In genomic region chr20:17593902-17594301, GRCh38 we compare ENCODE assay signal across 1 cellular context.
A peak's percentile ranks its signal among the peaks of the same experiment; 100 is the strongest.
TF ChIP-seq lines count a peak whose summit lies in the region.

No MANE protein-coding gene starts in this region.

TF ChIP-seq in HEK293, 187 proteins besides CTCF, POLR2A, EP300 and RAD21 (continued from another document):
- TF ChIP-seq, protein P1, sequence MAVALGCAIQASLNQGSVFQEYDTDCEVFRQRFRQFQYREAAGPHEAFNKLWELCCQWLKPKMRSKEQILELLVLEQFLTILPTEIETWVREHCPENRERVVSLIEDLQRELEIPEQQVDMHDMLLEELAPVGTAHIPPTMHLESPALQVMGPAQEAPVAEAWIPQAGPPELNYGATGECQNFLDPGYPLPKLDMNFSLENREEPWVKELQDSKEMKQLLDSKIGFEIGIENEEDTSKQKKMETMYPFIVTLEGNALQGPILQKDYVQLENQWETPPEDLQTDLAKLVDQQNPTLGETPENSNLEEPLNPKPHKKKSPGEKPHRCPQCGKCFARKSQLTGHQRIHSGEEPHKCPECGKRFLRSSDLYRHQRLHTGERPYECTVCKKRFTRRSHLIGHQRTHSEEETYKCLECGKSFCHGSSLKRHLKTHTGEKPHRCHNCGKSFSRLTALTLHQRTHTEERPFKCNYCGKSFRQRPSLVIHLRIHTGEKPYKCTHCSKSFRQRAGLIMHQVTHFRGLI (tag by site-specific recombination; IDR thresholded peaks at IDR 0.05): no peak
- TF ChIP-seq ZNF211 (tag by site-specific recombination; IDR thresholded peaks at IDR 0.05; ENCODE audit: low read depth): no peak
- no peak for TF ChIP-seq WT1 (tag by site-specific recombination; IDR thresholded peaks at IDR 0.05)
- TF ChIP-seq ZSCAN16 (tag by site-specific recombination; IDR thresholded peaks at IDR 0.05): no peak
- peak; percentile 51 for TF ChIP-seq ZNF555 (tag by site-specific recombination; conservative IDR thresholded peaks at IDR 0.05)
- TF ChIP-seq ZNF558 (tag by site-specific recombination; IDR thresholded peaks at IDR 0.05): no peak
- TF ChIP-seq YY1 (tag by site-specific recombination; IDR thresholded peaks at IDR 0.05): no peak
TF ChIP-seq in HEK293: peak in this region for 12.
